Comparison of ENCODE assay signal across 1 cellular context in the genomic region with DNA sequence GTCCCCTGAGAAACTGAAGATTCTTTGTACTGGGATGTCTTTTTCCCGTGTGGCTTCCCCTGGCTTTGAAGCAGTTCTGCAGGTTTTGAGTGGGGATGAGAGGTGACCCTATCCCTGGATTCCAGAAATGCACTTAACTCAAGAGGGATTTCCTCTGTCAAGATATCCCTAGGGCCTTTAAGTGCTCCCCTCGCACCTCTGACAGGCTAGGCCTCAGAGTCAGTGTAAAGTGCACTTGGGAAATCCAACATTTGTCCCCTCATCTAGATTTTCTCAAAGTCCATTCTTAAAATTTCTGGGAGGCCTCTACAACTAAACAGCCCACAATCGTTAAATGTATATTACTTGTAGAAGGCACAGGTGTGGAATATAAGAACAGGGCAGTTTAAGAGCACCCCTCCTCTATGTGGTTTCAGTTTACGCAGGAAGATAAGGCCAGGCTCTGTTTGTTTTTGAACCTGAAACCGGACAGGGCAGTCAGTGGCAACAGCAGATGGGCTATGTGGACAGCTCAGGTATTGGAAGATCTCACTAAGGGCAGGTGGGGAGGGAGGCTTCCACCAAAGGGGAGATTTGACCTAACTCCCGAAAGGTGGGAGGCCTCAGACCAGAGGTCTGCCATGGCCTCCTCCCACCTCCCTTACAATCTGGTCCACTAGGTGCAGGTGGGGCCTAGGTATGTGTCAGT.
TF ChIP-seq lines count a peak whose summit lies in the region.

No MANE protein-coding gene starts in this region.

TF ChIP-seq in SK-N-SH treated with all-trans-retinoic acid at 6 μM for 48 hours, 23 proteins besides CTCF, POLR2A, EP300 and RAD21 (continued from another document):
- TF ChIP-seq TSHZ2 (CRISPR knock-in tag; IDR thresholded peaks at IDR 0.05) (no peak), OSR1 (CRISPR knock-in tag; IDR thresholded peaks at IDR 0.05) (no peak), GLIS3 (CRISPR knock-in tag; IDR thresholded peaks at IDR 0.05) (no peak), SNAI2 (CRISPR knock-in tag; IDR thresholded peaks at IDR 0.05) (no peak)
- TF ChIP-seq, protein P1, sequence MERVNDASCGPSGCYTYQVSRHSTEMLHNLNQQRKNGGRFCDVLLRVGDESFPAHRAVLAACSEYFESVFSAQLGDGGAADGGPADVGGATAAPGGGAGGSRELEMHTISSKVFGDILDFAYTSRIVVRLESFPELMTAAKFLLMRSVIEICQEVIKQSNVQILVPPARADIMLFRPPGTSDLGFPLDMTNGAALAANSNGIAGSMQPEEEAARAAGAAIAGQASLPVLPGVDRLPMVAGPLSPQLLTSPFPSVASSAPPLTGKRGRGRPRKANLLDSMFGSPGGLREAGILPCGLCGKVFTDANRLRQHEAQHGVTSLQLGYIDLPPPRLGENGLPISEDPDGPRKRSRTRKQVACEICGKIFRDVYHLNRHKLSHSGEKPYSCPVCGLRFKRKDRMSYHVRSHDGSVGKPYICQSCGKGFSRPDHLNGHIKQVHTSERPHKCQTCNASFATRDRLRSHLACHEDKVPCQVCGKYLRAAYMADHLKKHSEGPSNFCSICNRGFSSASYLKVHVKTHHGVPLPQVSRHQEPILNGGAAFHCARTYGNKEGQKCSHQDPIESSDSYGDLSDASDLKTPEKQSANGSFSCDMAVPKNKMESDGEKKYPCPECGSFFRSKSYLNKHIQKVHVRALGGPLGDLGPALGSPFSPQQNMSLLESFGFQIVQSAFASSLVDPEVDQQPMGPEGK (CRISPR knock-in tag; IDR thresholded peaks at IDR 0.05; ENCODE audit: borderline replicate concordance): no peak
